Comparison of ENCODE assay signal across 25 cellular contexts in the genomic region with DNA sequence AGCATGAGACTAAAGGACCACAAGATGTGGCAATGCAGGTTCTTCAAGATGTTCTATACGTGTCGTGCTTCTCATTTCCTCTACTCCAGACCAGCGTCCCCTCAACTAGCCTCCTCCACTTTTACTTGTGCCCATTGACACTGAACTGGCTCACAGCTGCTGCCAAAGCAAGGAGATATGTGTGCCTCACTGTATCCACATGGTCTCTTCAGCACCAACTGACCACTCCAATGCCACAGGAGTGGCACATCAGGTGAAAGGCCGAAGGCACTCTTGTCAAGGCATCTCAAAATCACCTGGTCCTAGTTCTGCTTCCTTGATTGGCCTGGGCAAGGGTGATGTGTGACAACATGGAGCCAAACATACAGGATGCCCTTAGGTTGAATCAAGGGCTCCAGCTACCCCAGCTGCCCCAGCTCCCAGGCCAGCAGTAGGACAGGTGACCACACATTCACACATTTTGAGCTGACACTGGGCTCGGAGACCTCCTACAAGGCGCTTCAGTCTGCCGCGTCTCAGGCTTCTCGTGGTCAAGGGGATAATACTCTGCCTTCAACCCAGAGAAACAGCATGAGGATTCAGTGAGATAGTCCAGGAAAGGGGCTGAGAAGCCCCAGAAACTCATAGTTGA.
"Had no signal": no experiment of that assay in that cellular context is flagged by ENCODE, and none has a peak within 500 bp of the region (broad histone marks: within the 10 kb centered on the region; RNA-seq: fewer than 3 reads in every experiment).

No MANE protein-coding gene starts in this region.

- H3K9me3 Mint-ChIP-seq: immature natural killer cell; natural killer cell treated with Interleukin-12 subunit alpha and Interleukin-12 subunit beta and Interleukin-15 and Interleukin-18, amount 100 ng/mL, for 72 hours had no signal

- H3K4me3 Mint-ChIP-seq: immature natural killer cell; naive thymus-derived CD4-positive, alpha-beta T cell; natural killer cell treated with Interleukin-12 subunit alpha and Interleukin-12 subunit beta and Interleukin-15 and Interleukin-18, amount 100 ng/mL, for 72 hours; stimulated activated naive B cell treated with anti-CD40 and anti-IgM and Interleukin-4, amounts not matched to agents 10 μg/mL and 1 μg/mL and 100 μg/mL, for 72 hours had no signal

- FAIRE-seq: islet of Langerhans had no signal

- H3K4me3 ChIP-seq: left ventricle myocardium inferior, lung, mucosa of descending colon, ovary, skin epidermis, stomach, testis, thyroid gland, transverse colon, upper lobe of left lung had no signal

- H3K27ac Mint-ChIP-seq: immature natural killer cell; naive thymus-derived CD4-positive, alpha-beta T cell; natural killer cell treated with Interleukin-12 subunit alpha and Interleukin-12 subunit beta and Interleukin-15 and Interleukin-18, amount 100 ng/mL, for 72 hours; progenitor cell of endocrine pancreas; stimulated activated naive B cell treated with anti-CD40 and anti-IgM and Interleukin-4, amounts not matched to agents 10 μg/mL and 1 μg/mL and 100 μg/mL, for 72 hours had no signal

- H3K36me3 Mint-ChIP-seq: immature natural killer cell; naive thymus-derived CD4-positive, alpha-beta T cell; natural killer cell treated with Interleukin-12 subunit alpha and Interleukin-12 subunit beta and Interleukin-15 and Interleukin-18, amount 100 ng/mL, for 72 hours; stimulated activated naive B cell treated with anti-CD40 and anti-IgM and Interleukin-4, amounts not matched to agents 10 μg/mL and 1 μg/mL and 100 μg/mL, for 72 hours had no signal

- H3K27me3 ChIP-seq: ovary, testis, thyroid gland, transverse colon, upper lobe of left lung had no signal

- DNase-seq: immature natural killer cell; left ventricle myocardium inferior; mesendoderm; midbrain; mucosa of descending colon; naive thymus-derived CD4-positive, alpha-beta T cell; right cardiac atrium; stimulated activated CD4-positive, alpha-beta T cell treated with anti-CD3 and anti-CD28 coated beads, Interleukin-12 subunit alpha, Interleukin-12 subunit beta, amount 100 ng/mL, for 4 hours; stimulated activated CD4-positive, alpha-beta T cell treated with anti-CD3 and anti-CD28 coated beads, Interleukin-15, amount 100 ng/mL, for 24 hours; stimulated activated CD4-positive, alpha-beta T cell treated with anti-CD3 and anti-CD28 coated beads, Interleukin-2, amount 100 ng/mL, for 24 hours; stimulated activated CD4-positive, alpha-beta T cell treated with anti-CD3 and anti-CD28 coated beads, Interleukin-4, amount 100 ng/mL, for 1 hour; stimulated activated naive B cell treated with anti-CD40 and anti-IgM and Interleukin-4, amounts not matched to agents 10 μg/mL and 1 μg/mL and 100 μg/mL, for 72 hours; stimulated activated naive CD8-positive, alpha-beta T cell treated with anti-CD3 and anti-CD28 coated beads, Interleukin-15, Interleukin-2, amounts not matched to agents 100 U/mL and 50 U/mL, for 24 hours; stomach; testis; thyroid gland; transverse colon had no signal

- H3K27me3 Mint-ChIP-seq: natural killer cell treated with Interleukin-12 subunit alpha and Interleukin-12 subunit beta and Interleukin-15 and Interleukin-18, amount 100 ng/mL, for 72 hours; stimulated activated naive B cell treated with anti-CD40 and anti-IgM and Interleukin-4, amounts not matched to agents 10 μg/mL and 1 μg/mL and 100 μg/mL, for 72 hours had no signal

- H3K4me1 Mint-ChIP-seq: immature natural killer cell; naive thymus-derived CD4-positive, alpha-beta T cell; stimulated activated naive B cell treated with anti-CD40 and anti-IgM and Interleukin-4, amounts not matched to agents 10 μg/mL and 1 μg/mL and 100 μg/mL, for 72 hours had no signal

- ATAC-seq: mucosa of descending colon; naive thymus-derived CD4-positive, alpha-beta T cell; natural killer cell treated with Interleukin-12 subunit alpha and Interleukin-12 subunit beta and Interleukin-15 and Interleukin-18, amount 100 ng/mL, for 72 hours; sciatic nerve; stimulated activated naive B cell treated with anti-CD40 and anti-IgM and Interleukin-4, amounts not matched to agents 10 μg/mL and 1 μg/mL and 100 μg/mL, for 72 hours; stimulated activated naive CD8-positive, alpha-beta T cell treated with anti-CD3 and anti-CD28 coated beads, Interleukin-15, Interleukin-2, amounts not matched to agents 100 U/mL and 50 U/mL, for 24 hours had no signal

- H3K27ac ChIP-seq: left ventricle myocardium inferior, ovary, skin epidermis, stomach, testis, thyroid gland, transverse colon, upper lobe of left lung had no signal

- H3K4me1 ChIP-seq: left ventricle myocardium inferior, stomach, testis, thyroid gland, transverse colon, upper lobe of left lung had no signal

- H3K36me3 ChIP-seq: left ventricle myocardium inferior, ovary, stomach, thyroid gland, transverse colon, upper lobe of left lung had no signal

- H3K9me3 ChIP-seq: ovary, testis, thyroid gland, transverse colon, upper lobe of left lung had no signal
